8 cellular contexts compared by ENCODE assay signal in genomic region chr22:39317084-39317755, GRCh38. TPM values are rescaled to one million over a fixed set of nuclear protein-coding genes. Genes with fewer than 3 reads are reported as not detected.
DNase-seq lines count a peak whose midpoint lies in the region; ATAC-seq and TF ChIP-seq lines count a peak whose summit lies in the region.

No MANE protein-coding gene starts in this region.

- no peak for ATAC-seq in HCT116
- no peak for ATAC-seq in activated T-helper 17 cell treated with anti-CD3 and anti-CD28 coated beads, Interleukin-2, amount 50 U/mL, for 72 hours (replicated peaks)
- ATAC-seq in GM21381 (IDR thresholded peaks at IDR 0.05; ENCODE audit: unreplicated experiment) = no peak
- ATAC-seq in GM21576 (IDR thresholded peaks at IDR 0.05; ENCODE audit: unreplicated experiment) = no peak

- H2AFZ ChIP-seq in HCT116 (ENCODE audit: low read depth, low read length, poor library complexity, severe bottlenecking) = no peak overlapping the region

- peak overlapping the region; percentile 94 for H3K4me3 ChIP-seq in AG10803 (ENCODE audit: low read length)
- H3K4me3 ChIP-seq in HCT116 (replicated peaks in 1 of 2; ENCODE audit: low read depth in 1 of 2, low read length in 2 of 2) = peak overlapping the region; percentile 86 to 99
- peak overlapping the region; percentile 77 for H3K4me3 ChIP-seq in iPS-18c (ENCODE audit: insufficient read depth, low read depth, low read length)
- H3K4me3 ChIP-seq in transverse colon = peak overlapping the region in 2 of 4 donors; percentile 68 to 82

- TF ChIP-seq EP300 in transverse colon (IDR thresholded peaks at IDR 0.05; ENCODE audit: low read depth) = no peak

- H3K27me3 ChIP-seq in HCT116 (ENCODE audit: insufficient read depth, low read length) (no peaks in the 10 kb centered on the region), transverse colon (no peaks in the 10 kb centered on the region)

- H3K36me3 Mint-ChIP-seq in activated T-helper 17 cell treated with anti-CD3 and anti-CD28 coated beads, Interleukin-2, amount 50 U/mL, for 72 hours (ENCODE audit: low read depth) = peaks cover 80% of the 10 kb centered on the region

- H3K27ac ChIP-seq in HCT116 (ENCODE audit: low read depth, low read length) = peak overlapping the region; percentile 100
- H3K27ac ChIP-seq in transverse colon = peak overlapping the region; percentile 96 to 99 (median 98)

- H3K36me3 ChIP-seq in HCT116 (ENCODE audit: control insufficient read depth in 1 of 2, insufficient read depth in 2 of 2, low read length in 2 of 2) (peaks cover 44 to 68% of the 10 kb centered on the region in 2 experiments), transverse colon (peaks cover 0 to 53% (median 27%) of the 10 kb centered on the region in 4 donors)

- TF ChIP-seq RAD21 in HCT116 (IDR thresholded peaks at IDR 0.05; ENCODE audit: low read depth) = no peak

- peak; percentile 2; the same call in 1 of the 2 replicates for TF ChIP-seq CTCF in AG10803 (conservative IDR thresholded peaks at IDR 0.05; ENCODE audit: low read length)
- no peak for TF ChIP-seq CTCF in HCT116 (IDR thresholded peaks at IDR 0.05 in 2 of 3, conservative IDR thresholded peaks at IDR 0.05 in 1 of 3; ENCODE audit: borderline replicate concordance in 1 of 3, insufficient read depth in 1 of 3, low read depth in 2 of 3, low read length in 2 of 3)
- no peak for TF ChIP-seq CTCF in transverse colon (IDR thresholded peaks at IDR 0.05)

- RAD21 ChIA-PET in HCT116 (lab: Charles Lee; ENCODE audit: low non-redundant PET in 1 of 2, low total read pairs in 2 of 2, uncharacterized antibody in 2 of 2, unreplicated experiment in 2 of 2) = no interaction called here

- peak overlapping the region; percentile 99 for H3K4me3 Mint-ChIP-seq in activated T-helper 17 cell treated with anti-CD3 and anti-CD28 coated beads, Interleukin-2, amount 50 U/mL, for 72 hours

- intact Hi-C loops in HCT116 (cut with micrococcal nuclease) = loop anchor here (5.0 kb wide), 1 partner anchor 205 kb away; the partner anchor contains the start of gene ATF4
- intact Hi-C loops in transverse colon (cut with DNase I; ENCODE audit: low total_unique reads) = no loop called here

- peaks cover 55% of the 10 kb centered on the region; the same call in 1 of the 2 replicates for H4K20me1 ChIP-seq in HCT116 (ENCODE audit: insufficient read depth)

- CTCF ChIA-PET in HCT116 (lab: Charles Lee) = interaction anchor here (1.1 to 3.9 kb wide), 4 partner anchors 27 to 212 kb away, joined by 3 to 16 read pairs (median 4); no protein-coding TSS in a partner anchor

- no TSS peak for BruUV-seq in HCT116 (replicated peaks; lab: Mats Ljungman, UMichigan)

- peak overlapping the region; percentile 98 for H3K9ac ChIP-seq in HCT116 (ENCODE audit: low read length)

- H3K27ac Mint-ChIP-seq in activated T-helper 17 cell treated with anti-CD3 and anti-CD28 coated beads, Interleukin-2, amount 50 U/mL, for 72 hours = peak overlapping the region; percentile 100

- 17 to 27% methylated on average over 2 to 9 of the region's 9 CpGs for WGBS in transverse colon (ENCODE audit: low coverage in 1 of 2), 2 donors

- peaks cover 4% of the 10 kb centered on the region for H3K4me1 Mint-ChIP-seq in activated T-helper 17 cell treated with anti-CD3 and anti-CD28 coated beads, Interleukin-2, amount 50 U/mL, for 72 hours

- H3K9me3 ChIP-seq in HCT116 (ENCODE audit: control insufficient read depth in 1 of 2, insufficient read depth in 1 of 2, low read depth in 1 of 2, low read length in 2 of 2) (no peaks in the 10 kb centered on the region), iPS-18c (ENCODE audit: control insufficient read depth, insufficient read depth, low read length) (no peaks in the 10 kb centered on the region), transverse colon (no peaks in the 10 kb centered on the region)

- DNase-seq in AG10803 (ENCODE audit: low read depth) (no peak), HCT116 (ENCODE audit: low read depth, low spot score) (no peak), transverse colon (peak; percentile 60), SKM-1 treated with dmso at 0.1 percent for 144 hours (lab: John Stamatoyannopoulos, UW; ENCODE audit: unreplicated experiment) (no peak)

- H3K27me3 Mint-ChIP-seq in activated T-helper 17 cell treated with anti-CD3 and anti-CD28 coated beads, Interleukin-2, amount 50 U/mL, for 72 hours = no peaks in the 10 kb centered on the region

- TF ChIP-seq POLR2A in HCT116 (IDR thresholded peaks at IDR 0.05; ENCODE audit: borderline replicate concordance, extremely low read depth, insufficient read depth, insufficient read length) = no peak
- TF ChIP-seq POLR2A in transverse colon (IDR thresholded peaks at IDR 0.05) = no peak

- peak overlapping the region; percentile 81 for H3K4me2 ChIP-seq in HCT116 (ENCODE audit: low read length)

- no peaks in the 10 kb centered on the region for H3K9me3 Mint-ChIP-seq in activated T-helper 17 cell treated with anti-CD3 and anti-CD28 coated beads, Interleukin-2, amount 50 U/mL, for 72 hours

- H3K4me1 ChIP-seq in HCT116 (ENCODE audit: control insufficient read depth in 1 of 2, insufficient read depth in 2 of 2, low read length in 2 of 2) = peaks cover 38 to 71% of the 10 kb centered on the region in 2 experiments
- peaks cover 33 to 42% (median 37%) of the 10 kb centered on the region in 4 donors for H3K4me1 ChIP-seq in transverse colon

- POLR2A ChIA-PET in HCT116 (lab: Charles Lee) = interaction anchor here (1.0 to 6.4 kb wide), 13 partner anchors 7 to 314 kb away, joined by 3 to 88 read pairs (median 6); partner anchors contain the start of gene CBX7

- H3K9me2 ChIP-seq in HCT116 (ENCODE audit: insufficient read depth) = no peaks in the 10 kb centered on the region

- peaks cover 65% of the 10 kb centered on the region for H3K79me2 ChIP-seq in HCT116 (ENCODE audit: insufficient read depth, low read length)

- in situ Hi-C loops in transverse colon (cut with MboI; ENCODE audit: low pct_ligation_motif_present in 1 of 4, low pct_unique_long_range_greater_than_20kb in 1 of 4, low sequenced_read_pairs in 3 of 4) = loop anchor here in 2 of 4 donors (10.0 to 25.0 kb wide), 2 partner anchors 142 to 305 kb away; partner anchors contain the start of genes APOBEC3C (in 2 of the 2) and APOBEC3D (in 2 of the 2)

TF ChIP-seq in HCT116, 20 proteins besides CTCF, POLR2A, EP300 and RAD21:
- TF ChIP-seq ZFX (IDR thresholded peaks at IDR 0.05) = no peak
- no peak for TF ChIP-seq SRF (IDR thresholded peaks at IDR 0.05; ENCODE audit: low read depth)
TF ChIP-seq in HCT116: peak in this region for 0.

RNA-seq across cellular contexts. Expression of gene RPL3, which starts 2.2 kb away (rescaled TPM):
- 2,966 TPM for total RNA-seq in HCT116 (2021; ENCODE audit: unreplicated experiment)
- 4,751 and 5,637 TPM in 2 replicates for polyA plus RNA-seq in HCT116 (2012)
- total RNA-seq in activated T-helper 17 cell treated with anti-CD3 and anti-CD28 coated beads, Interleukin-2, amount 50 U/mL, for 72 hours = 1,000 to 10,000 TPM; 2,256 to 2,974 TPM
- total RNA-seq in transverse colon = 1,000 to 10,000 TPM in 3 of 4 donors, 100 to 1,000 TPM in 1; 909 to 2,069 (median 1,420) TPM

RNA-seq across cellular contexts. Expression of gene SYNGR1, which starts 32.6 kb away (rescaled TPM):
- total RNA-seq in HCT116 (2021; ENCODE audit: unreplicated experiment) (20.7 TPM), transverse colon (10 to 100 TPM in 1 of 4 donors, 1 to 10 TPM in 3; 6.7 to 10.5 (median 8.0) TPM)
- polyA plus RNA-seq in HCT116 (2012) = 31.1 and 42.6 TPM in 2 replicates
- total RNA-seq in activated T-helper 17 cell treated with anti-CD3 and anti-CD28 coated beads, Interleukin-2, amount 50 U/mL, for 72 hours = not detected

Comparison
In these comparisons a context has a peak if more than half of its experiments do, and no peak if none do; other contexts are left out.
1. RNA of gene SYNGR1, which starts 32.6 kb away (total RNA-seq): 20.7 TPM in HCT116 (single experiment) and 6.7 to 10.5 TPM in transverse colon; not detected in activated T-helper 17 cell treated with anti-CD3 and anti-CD28 coated beads, Interleukin-2, amount 50 U/mL, for 72 hours; every median in the first group is over 4 times any median in the second.